Comparison of ENCODE assay signal across 1 cellular context in genomic region chr2:99190548-99190947, GRCh38.
TF ChIP-seq lines count a peak whose summit lies in the region.

No MANE protein-coding gene starts in this region.

TF ChIP-seq in WTC11, 78 proteins besides CTCF, POLR2A, EP300 and RAD21 (continued from another document):
- TF ChIP-seq CDX4 (CRISPR knock-in tag; IDR thresholded peaks at IDR 0.05; ENCODE audit: borderline replicate concordance) (no peak), ZMAT4 (CRISPR knock-in tag; IDR thresholded peaks at IDR 0.05) (no peak), ZNF416 (CRISPR knock-in tag; IDR thresholded peaks at IDR 0.05) (no peak), USF2 (CRISPR knock-in tag; IDR thresholded peaks at IDR 0.05) (no peak), PRDM15 (CRISPR knock-in tag; IDR thresholded peaks at IDR 0.05) (no peak), CREM (CRISPR knock-in tag; IDR thresholded peaks at IDR 0.05) (no peak), IRF1 (CRISPR knock-in tag; IDR thresholded peaks at IDR 0.05) (no peak), ATF6 (CRISPR knock-in tag; IDR thresholded peaks at IDR 0.05) (no peak), ESRRA (CRISPR knock-in tag; IDR thresholded peaks at IDR 0.05; ENCODE audit: borderline replicate concordance) (no peak)
